In the genomic region with DNA sequence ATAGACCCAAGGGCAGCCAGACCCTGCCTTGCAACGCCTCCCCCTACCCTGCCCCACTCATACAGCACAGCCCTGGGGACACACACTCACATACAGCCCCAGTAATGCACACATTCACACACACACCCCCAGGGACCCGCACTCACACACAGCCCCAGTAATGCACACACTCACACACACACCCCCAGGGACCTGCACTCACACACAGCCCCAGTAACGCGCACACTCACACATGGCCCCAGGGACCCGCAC, we compare ENCODE assay signal across 9 cellular contexts. TPM values are rescaled to one million over a fixed set of nuclear protein-coding genes. Genes with fewer than 3 reads are reported as not detected.
DNase-seq lines count a peak whose midpoint lies in the region; ATAC-seq and TF ChIP-seq lines count a peak whose summit lies in the region.
"Had no signal": no experiment of that assay in that cellular context is flagged by ENCODE, and none has a peak within 500 bp of the region (broad histone marks: within the 10 kb centered on the region; RNA-seq: fewer than 3 reads in every experiment).

No MANE protein-coding gene starts in this region.

- ATAC-seq in activated naive CD4-positive, alpha-beta T cell treated with anti-CD3 and anti-CD28 coated beads, Interleukin-2, amount 50 U/mL, for 72 hours, result no peak
- ATAC-seq in memory B cell (ENCODE audit: low read depth) (no peak), left lung (no peak)
- ATAC-seq: sciatic nerve had no signal

- H3K4me1 Mint-ChIP-seq in activated naive CD4-positive, alpha-beta T cell treated with anti-CD3 and anti-CD28 coated beads, Interleukin-2, amount 50 U/mL, for 24 hours, result peaks cover 79% of the 10 kb centered on the region
- H3K4me1 Mint-ChIP-seq in memory B cell, result peaks cover 60% of the 10 kb centered on the region

- peaks cover 0 to 66% (median 50%) of the 10 kb centered on the region in 4 donors for H3K4me1 ChIP-seq in tibial artery
- H3K4me1 ChIP-seq in BE2C, result peaks cover 22% of the 10 kb centered on the region
- peaks cover 17 to 70% of the 10 kb centered on the region in 2 donors for H3K4me1 ChIP-seq in left lung

- no peaks in the 10 kb centered on the region for H3K9me3 Mint-ChIP-seq in activated naive CD4-positive, alpha-beta T cell treated with anti-CD3 and anti-CD28 coated beads, Interleukin-2, amount 50 U/mL, for 24 hours
- H3K9me3 Mint-ChIP-seq in activated naive CD4-positive, alpha-beta T cell treated with anti-CD3 and anti-CD28 coated beads, Interleukin-2, amount 50 U/mL, for 72 hours, result no peaks in the 10 kb centered on the region
- H3K9me3 Mint-ChIP-seq in memory B cell, result no peaks in the 10 kb centered on the region

- no peak for DNase-seq in activated naive CD4-positive, alpha-beta T cell treated with Interleukin-2 at 50 U/mL for 16 hours
- peak in 1 of 2 donors; percentile 53 for DNase-seq in activated naive CD4-positive, alpha-beta T cell treated with anti-CD3 and anti-CD28 coated beads, Interleukin-2, amount 50 U/mL, for 72 hours (ENCODE audit: low spot score in 2 of 2)
- DNase-seq in memory B cell (ENCODE audit: low spot score in 2 of 2), result no peak
- DNase-seq in tibial artery, result peak in 1 of 2 donors; percentile 62
- no peak for DNase-seq in stimulated activated CD4-positive, alpha-beta T cell treated with anti-CD3 and anti-CD28 coated beads, Interleukin-4, amount 100 ng/mL, for 24 hours
- DNase-seq in BE2C, result no peak
- no peak for DNase-seq in left lung

- peak overlapping the region; percentile 27 for H3K4me3 Mint-ChIP-seq in activated naive CD4-positive, alpha-beta T cell treated with anti-CD3 and anti-CD28 coated beads, Interleukin-2, amount 50 U/mL, for 24 hours
- peak overlapping the region; percentile 39 for H3K4me3 Mint-ChIP-seq in memory B cell

- peak overlapping the region; percentile 20 for H3K27ac Mint-ChIP-seq in activated naive CD4-positive, alpha-beta T cell treated with anti-CD3 and anti-CD28 coated beads, Interleukin-2, amount 50 U/mL, for 24 hours
- H3K27ac Mint-ChIP-seq in activated naive CD4-positive, alpha-beta T cell treated with anti-CD3 and anti-CD28 coated beads, Interleukin-2, amount 50 U/mL, for 72 hours, result peak overlapping the region; percentile 81 to 90
- peak overlapping the region; percentile 96 for H3K27ac Mint-ChIP-seq in memory B cell

- peak overlapping the region; percentile 6 to 91 for H3K27ac ChIP-seq in tibial artery
- peak overlapping the region in 1 of 2 donors; percentile 57 for H3K27ac ChIP-seq in left lung

- TF ChIP-seq CTCF in tibial artery (IDR thresholded peaks at IDR 0.05), result no peak
- TF ChIP-seq CTCF in BE2C (IDR thresholded peaks at IDR 0.05; ENCODE audit: low read depth, low read length), result no peak
- TF ChIP-seq CTCF in left lung (IDR thresholded peaks at IDR 0.05), result no peak

- H3K9me3 ChIP-seq in tibial artery (no peaks in the 10 kb centered on the region), BE2C (no peaks in the 10 kb centered on the region), left lung (no peaks in the 10 kb centered on the region)

- H3K36me3 ChIP-seq in tibial artery, result peaks cover 0 to 9% (median 0%) of the 10 kb centered on the region in 3 donors
- H3K36me3 ChIP-seq in BE2C, result no peaks in the 10 kb centered on the region
- no peaks in the 10 kb centered on the region for H3K36me3 ChIP-seq in left lung

- intact Hi-C loops in tibial artery (cut with DNase I; ENCODE audit: low total_unique reads) (loop anchor here (10.0 kb wide), 1 partner anchor 228 kb away; no protein-coding TSS in a partner anchor), left lung (cut with DNase I) (no loop called here)

- H3K4me3 ChIP-seq in tibial artery (peak overlapping the region in 1 of 2 donors; percentile 24), BE2C (ENCODE audit: low read depth, low read length) (no peak overlapping the region), left lung (no peak overlapping the region)

- no peaks in the 10 kb centered on the region for H3K27me3 Mint-ChIP-seq in activated naive CD4-positive, alpha-beta T cell treated with anti-CD3 and anti-CD28 coated beads, Interleukin-2, amount 50 U/mL, for 24 hours
- H3K27me3 Mint-ChIP-seq in memory B cell, result no peaks in the 10 kb centered on the region

- H3K36me3 Mint-ChIP-seq in activated naive CD4-positive, alpha-beta T cell treated with anti-CD3 and anti-CD28 coated beads, Interleukin-2, amount 50 U/mL, for 24 hours, result no peaks in the 10 kb centered on the region
- H3K36me3 Mint-ChIP-seq in activated naive CD4-positive, alpha-beta T cell treated with anti-CD3 and anti-CD28 coated beads, Interleukin-2, amount 50 U/mL, for 72 hours, result peaks cover 0 to 4% of the 10 kb centered on the region in 2 donors
- peaks cover 3% of the 10 kb centered on the region for H3K36me3 Mint-ChIP-seq in memory B cell

- H3K27me3 ChIP-seq in tibial artery, result no peaks in the 10 kb centered on the region
- no peaks in the 10 kb centered on the region for H3K27me3 ChIP-seq in BE2C
- H3K27me3 ChIP-seq in left lung, result peaks cover 0 to 63% of the 10 kb centered on the region in 2 donors

RNA-seq across cellular contexts. Expression of gene CCDC102A, which starts 3.1 kb away (rescaled TPM):
- 10 to 100 TPM in 1 of 2 donors, 1 to 10 TPM in 1; 5.4 to 13.9 TPM for total RNA-seq in activated naive CD4-positive, alpha-beta T cell treated with anti-CD3 and anti-CD28 coated beads, Interleukin-2, amount 50 U/mL, for 72 hours
- polyA plus RNA-seq in BE2C (2012; ENCODE audit: insufficient read depth, insufficient read length, low read depth), result 12.8 TPM
- total RNA-seq in left lung, result 1 to 10 TPM; 5.2 to 9.3 TPM

RNA-seq across cellular contexts. Expression of gene ADGRG5, which starts 9.2 kb away (rescaled TPM):
- 1 to 10 TPM; 2.6 to 5.3 TPM for total RNA-seq in activated naive CD4-positive, alpha-beta T cell treated with anti-CD3 and anti-CD28 coated beads, Interleukin-2, amount 50 U/mL, for 72 hours
- 0.09 TPM for polyA plus RNA-seq in BE2C (2012; ENCODE audit: insufficient read depth, insufficient read length, low read depth)
- under 1 TPM; 0.92 to 0.99 TPM for total RNA-seq in left lung

RNA-seq across cellular contexts. Expression of gene DOK4, which starts 47.0 kb away (rescaled TPM):
- total RNA-seq in activated naive CD4-positive, alpha-beta T cell treated with anti-CD3 and anti-CD28 coated beads, Interleukin-2, amount 50 U/mL, for 72 hours, result 1 to 10 TPM; 7.1 to 7.7 TPM
- 342 TPM for polyA plus RNA-seq in BE2C (2012; ENCODE audit: insufficient read depth, insufficient read length, low read depth)
- 100 to 1,000 TPM in 1 of 2 donors, 10 to 100 TPM in 1; 41.8 to 108 TPM for total RNA-seq in left lung

Comparison
In these comparisons a context has a peak if more than half of its experiments do, and no peak if none do; other contexts are left out.
1. H3K27ac Mint-ChIP-seq: peak in every context shown above with its lines; median percentile 96 in memory B cell; 86 in activated naive CD4-positive, alpha-beta T cell treated with anti-CD3 and anti-CD28 coated beads, Interleukin-2, amount 50 U/mL, for 72 hours; 20 in activated naive CD4-positive, alpha-beta T cell treated with anti-CD3 and anti-CD28 coated beads, Interleukin-2, amount 50 U/mL, for 24 hours.
2. RNA of gene DOK4, which starts 47.0 kb away (total RNA-seq): 41.8 to 108 TPM in left lung; 7.1 to 7.7 TPM in activated naive CD4-positive, alpha-beta T cell treated with anti-CD3 and anti-CD28 coated beads, Interleukin-2, amount 50 U/mL, for 72 hours; every median in the first group is over 4 times any median in the second.